ENCODE assay signal across 2 cellular contexts in genomic region chr12:107448198-107448597, GRCh38.
TF ChIP-seq lines count a peak whose summit lies in the region.

No MANE protein-coding gene starts in this region.

TF ChIP-seq in SK-N-SH, 30 proteins besides CTCF, POLR2A, EP300 and RAD21 (continued from another document):
- no peak for TF ChIP-seq MAX (IDR thresholded peaks at IDR 0.05; ENCODE audit: low read depth)

TF ChIP-seq in SK-N-SH treated with all-trans-retinoic acid at 6 μM for 48 hours, 23 proteins besides CTCF, POLR2A, EP300 and RAD21 (continued from another document):
- TF ChIP-seq PATZ1 (CRISPR knock-in tag; IDR thresholded peaks at IDR 0.05; ENCODE audit: borderline replicate concordance) (no peak), ZNF70 (CRISPR knock-in tag; IDR thresholded peaks at IDR 0.05) (no peak), TSHZ2 (CRISPR knock-in tag; IDR thresholded peaks at IDR 0.05) (no peak), SNAI2 (CRISPR knock-in tag; IDR thresholded peaks at IDR 0.05) (no peak), ZNF8 (CRISPR knock-in tag; IDR thresholded peaks at IDR 0.05) (no peak), CSRNP3 (CRISPR knock-in tag; IDR thresholded peaks at IDR 0.05) (no peak), ZFP30 (CRISPR knock-in tag; IDR thresholded peaks at IDR 0.05) (no peak), CREB5 (CRISPR knock-in tag; IDR thresholded peaks at IDR 0.05; ENCODE audit: low read depth) (no peak), PPARA (CRISPR knock-in tag; IDR thresholded peaks at IDR 0.05; ENCODE audit: borderline replicate concordance) (no peak), RARB (CRISPR knock-in tag; IDR thresholded peaks at IDR 0.05) (no peak), ZNF565 (CRISPR knock-in tag; conservative IDR thresholded peaks at IDR 0.05; ENCODE audit: low read depth) (no peak), POU6F1 (CRISPR knock-in tag; IDR thresholded peaks at IDR 0.05; ENCODE audit: borderline replicate concordance, low read depth) (no peak), CSDC2 (CRISPR knock-in tag; IDR thresholded peaks at IDR 0.05) (no peak)
